ENCODE assay signal across 18 cellular contexts in genomic region chr15:45414215-45414885, GRCh38. TPM values are rescaled to one million over a fixed set of nuclear protein-coding genes. Genes with fewer than 3 reads are reported as not detected.
DNase-seq lines count a peak whose midpoint lies in the region; ATAC-seq and TF ChIP-seq lines count a peak whose summit lies in the region.
"Had no signal": no experiment of that assay in that cellular context is flagged by ENCODE, and none has a peak within 500 bp of the region (broad histone marks: within the 10 kb centered on the region; RNA-seq: fewer than 3 reads in every experiment).

No MANE protein-coding gene starts in this region.

- no peak overlapping the region for H3K4me2 ChIP-seq in mesendoderm (ENCODE audit: low read length)

- no peak overlapping the region for H2AK5ac ChIP-seq in mesendoderm (ENCODE audit: low read length)

- TF ChIP-seq CTCF in natural killer cell (IDR thresholded peaks at IDR 0.05) (no peak), VCaP (conservative IDR thresholded peaks at IDR 0.05) (no peak)

- H4K8ac ChIP-seq in mesendoderm (ENCODE audit: low read depth, low read length) = no peak overlapping the region

- H3K18ac ChIP-seq in mesendoderm (ENCODE audit: low read length) = no peak overlapping the region

- no peaks in the 10 kb centered on the region for H3K27me3 Mint-ChIP-seq in natural killer cell treated with Interleukin-12 subunit alpha and Interleukin-12 subunit beta and Interleukin-15 and Interleukin-18, amount 100 ng/mL, for 72 hours
- H3K27me3 Mint-ChIP-seq in natural killer cell (ENCODE audit: low read depth in 2 of 2) = no peaks in the 10 kb centered on the region
- no peaks in the 10 kb centered on the region for H3K27me3 Mint-ChIP-seq in immature natural killer cell (ENCODE audit: low read depth in 3 of 3)

- no peaks in the 10 kb centered on the region for H3K79me2 ChIP-seq in mesendoderm (ENCODE audit: control insufficient read depth, insufficient read depth, low read length)

- intact Hi-C loops in natural killer cell (cut with micrococcal nuclease) = no loop called here

- H3K27ac Mint-ChIP-seq in natural killer cell treated with Interleukin-12 subunit alpha and Interleukin-12 subunit beta and Interleukin-15 and Interleukin-18, amount 100 ng/mL, for 72 hours = peak overlapping the region; percentile 11 to 40
- peak overlapping the region in 1 of 2 donors; percentile 13 for H3K27ac Mint-ChIP-seq in natural killer cell
- peak overlapping the region in 5 of 6 donors; percentile 27 to 79 (median 51) for H3K27ac Mint-ChIP-seq in immature natural killer cell

- no peak overlapping the region for H2BK120ac ChIP-seq in mesendoderm (ENCODE audit: low read depth, low read length)

- no peak overlapping the region for H3K9ac ChIP-seq in mesendoderm (ENCODE audit: low read length)

- no peaks in the 10 kb centered on the region for H3K79me1 ChIP-seq in mesendoderm (ENCODE audit: low read length)

- H3K36me3 Mint-ChIP-seq in natural killer cell treated with Interleukin-12 subunit alpha and Interleukin-12 subunit beta and Interleukin-15 and Interleukin-18, amount 100 ng/mL, for 72 hours = peaks cover 44% of the 10 kb centered on the region
- H3K36me3 Mint-ChIP-seq in natural killer cell = peaks cover 23% of the 10 kb centered on the region
- peaks cover 11 to 41% (median 23%) of the 10 kb centered on the region in 3 donors for H3K36me3 Mint-ChIP-seq in immature natural killer cell

- H3K9me3 Mint-ChIP-seq in natural killer cell treated with Interleukin-12 subunit alpha and Interleukin-12 subunit beta and Interleukin-15 and Interleukin-18, amount 100 ng/mL, for 72 hours = no peaks in the 10 kb centered on the region
- H3K9me3 Mint-ChIP-seq in natural killer cell (no peaks in the 10 kb centered on the region), immature natural killer cell (no peaks in the 10 kb centered on the region)

- H4K5ac ChIP-seq in mesendoderm (ENCODE audit: low read length) = no peak overlapping the region

- H3K36me3 ChIP-seq in mesendoderm (ENCODE audit: control insufficient read depth, insufficient read depth, low read length) = peaks cover 5% of the 10 kb centered on the region

- H3K4ac ChIP-seq in mesendoderm (ENCODE audit: low read depth, low read length) = no peak overlapping the region

- no peak overlapping the region for H2BK5ac ChIP-seq in mesendoderm (ENCODE audit: low read length)

- H3K4me3 ChIP-seq in mesendoderm (ENCODE audit: low read length) = no peak overlapping the region
- H3K4me3 ChIP-seq: coronary artery, HAP-1, upper lobe of right lung had no signal

- H3K27me3 ChIP-seq in mesendoderm (ENCODE audit: insufficient read depth, low read length, poor library complexity) = no peaks in the 10 kb centered on the region
- H3K27me3 ChIP-seq: upper lobe of right lung had no signal

- no peak for DNase-seq in natural killer cell treated with Interleukin-12 subunit alpha and Interleukin-12 subunit beta and Interleukin-15 and Interleukin-18, amount 100 ng/mL, for 72 hours (ENCODE audit: low spot score)
- no peak for DNase-seq in natural killer cell
- no peak for DNase-seq in immature natural killer cell
- DNase-seq in mesendoderm = no peak
- DNase-seq in NCI-H1105 treated with DMSO at 0.1 percent for 48 hours (lab: John Stamatoyannopoulos, UW) = no peak
- no peak for DNase-seq in SIG-M5 (lab: John Stamatoyannopoulos, UW)
- DNase-seq in NOMO-1 treated with dmso at 0.1 percent for 144 hours (lab: John Stamatoyannopoulos, UW; ENCODE audit: unreplicated experiment) = no peak
- DNase-seq: activated naive CD4-positive, alpha-beta T cell treated with Interleukin-2 at 50 U/mL for 16 hours; foreskin melanocyte; IMR-90; left cardiac atrium; NCI-H187; upper lobe of right lung; WERI-Rb-1 had no signal

- no peaks in the 10 kb centered on the region for H3K4me1 ChIP-seq in mesendoderm (ENCODE audit: control insufficient read depth, low read depth, low read length)
- H3K4me1 ChIP-seq: HAP-1, upper lobe of right lung had no signal

- H2BK15ac ChIP-seq in mesendoderm (replicated peaks; ENCODE audit: low read depth) = no peak overlapping the region

- H3K4me1 Mint-ChIP-seq in natural killer cell treated with Interleukin-12 subunit alpha and Interleukin-12 subunit beta and Interleukin-15 and Interleukin-18, amount 100 ng/mL, for 72 hours (ENCODE audit: low read depth in 2 of 2) = peaks cover 14 to 26% of the 10 kb centered on the region in 2 donors
- H3K4me1 Mint-ChIP-seq in natural killer cell = peaks cover 9 to 16% of the 10 kb centered on the region in 2 donors
- H3K4me1 Mint-ChIP-seq in immature natural killer cell = peaks cover 18 to 31% of the 10 kb centered on the region in 2 donors

- no peak for ATAC-seq in natural killer cell treated with Interleukin-12 subunit alpha and Interleukin-12 subunit beta and Interleukin-15 and Interleukin-18, amount 100 ng/mL, for 72 hours
- ATAC-seq in natural killer cell = no peak
- ATAC-seq: left cardiac atrium, upper lobe of right lung had no signal

- H3K27ac ChIP-seq in VCaP = peak overlapping the region; percentile 81
- H3K27ac ChIP-seq in mesendoderm (ENCODE audit: low read depth, low read length) = no peak overlapping the region
- H3K27ac ChIP-seq: coronary artery, upper lobe of right lung, WERI-Rb-1 had no signal

- H3K4me3 Mint-ChIP-seq in natural killer cell treated with Interleukin-12 subunit alpha and Interleukin-12 subunit beta and Interleukin-15 and Interleukin-18, amount 100 ng/mL, for 72 hours = no peak overlapping the region
- H3K4me3 Mint-ChIP-seq in natural killer cell (no peak overlapping the region), immature natural killer cell (no peak overlapping the region)

- WGBS in mesendoderm (ENCODE audit: extremely low coverage, insufficient coverage, low lambda C conversion rate) = no CpG with 5 or more reads among the region's 5 CpGs

- H3K23ac ChIP-seq in mesendoderm (ENCODE audit: low read length) = no peak overlapping the region

- H3K56ac ChIP-seq in mesendoderm (ENCODE audit: low read length) = no peak overlapping the region

RNA-seq across cellular contexts. Expression of gene GATM, which starts 36.0 kb away (rescaled TPM):
- 1 to 10 TPM; 1.4 to 1.6 TPM for total RNA-seq in natural killer cell treated with Interleukin-12 subunit alpha and Interleukin-12 subunit beta and Interleukin-15 and Interleukin-18, amount 100 ng/mL, for 72 hours
- 1 to 10 TPM; 1.3 to 2.1 (median 2.0) TPM for total RNA-seq in natural killer cell
- 1 to 10 TPM in 1 of 3 donors, under 1 TPM in 2; 0.27 to 1.2 (median 0.54) TPM for polyA plus RNA-seq in immature natural killer cell
- 24.2 TPM for polyA plus RNA-seq in mesendoderm (2013, experiment 1 of 2)
- polyA plus RNA-seq in mesendoderm (2013, experiment 2 of 2) = 21.6 TPM
- total RNA-seq: osteocyte had no signal
